Comparison of ENCODE assay signal across 8 cellular contexts in the genomic region with DNA sequence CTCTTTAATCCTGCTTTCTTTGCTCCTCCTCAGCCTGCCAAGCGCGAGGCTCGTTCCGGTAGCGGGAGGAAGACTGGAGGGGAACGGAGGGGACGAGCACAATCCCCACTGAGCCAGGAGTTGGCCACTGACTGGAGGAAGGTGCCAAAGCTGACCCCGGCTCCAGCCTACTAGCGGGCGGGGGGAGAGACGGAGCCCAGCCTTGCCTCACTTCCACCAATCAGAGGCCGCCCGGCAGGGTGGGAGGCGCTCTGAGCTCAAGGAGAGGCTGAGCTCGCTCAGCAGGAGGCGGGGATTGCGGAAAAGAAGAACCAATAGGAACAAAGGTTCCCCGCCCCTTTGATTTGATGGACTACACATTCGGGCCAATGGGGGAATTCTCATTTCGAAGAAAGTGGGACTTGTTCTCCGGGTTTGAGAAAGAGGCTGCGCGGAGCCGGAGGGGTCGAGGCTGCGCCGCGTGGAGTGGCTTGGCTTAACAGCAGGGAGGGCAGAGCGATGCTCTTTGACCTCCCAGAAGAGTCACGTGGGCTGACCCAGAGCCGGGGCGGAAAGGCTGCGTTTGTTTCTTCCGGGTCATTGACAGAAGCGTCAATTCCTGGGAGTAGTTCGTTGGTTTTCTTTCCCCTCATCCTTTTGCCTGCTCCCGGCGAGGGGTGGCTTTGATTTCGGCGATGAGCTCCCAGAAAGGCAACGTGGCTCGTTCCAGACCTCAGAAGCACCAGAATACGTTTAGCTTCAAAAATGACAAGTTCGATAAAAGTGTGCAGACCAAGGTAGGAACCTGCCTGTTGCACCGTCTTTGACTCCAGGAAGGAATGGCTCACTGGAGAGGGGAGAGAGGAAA. TPM values are rescaled to one million over a fixed set of nuclear protein-coding genes. Genes with fewer than 3 reads are reported as not detected.
A peak's percentile ranks its signal among the peaks of the same experiment; 100 is the strongest.
DNase-seq lines count a peak whose midpoint lies in the region; ATAC-seq and TF ChIP-seq lines count a peak whose summit lies in the region.

A gene (minus strand): TSS at position 133 of the 847 bp plus-strand sequence. CDS start 36,113 bp downstream, outside the sequence.
A gene with protein sequence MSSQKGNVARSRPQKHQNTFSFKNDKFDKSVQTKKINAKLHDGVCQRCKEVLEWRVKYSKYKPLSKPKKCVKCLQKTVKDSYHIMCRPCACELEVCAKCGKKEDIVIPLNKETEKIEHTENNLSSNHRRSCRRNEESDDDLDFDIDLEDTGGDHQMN (plus strand): TSS at position 579 of the 847 bp plus-strand sequence. CDS start 96 bp downstream, at position 675.

- no peak for TF ChIP-seq CTCF in GM06990 (IDR thresholded peaks at IDR 0.05; ENCODE audit: insufficient read depth, low read length, poor library complexity, severe bottlenecking)
- TF ChIP-seq CTCF in suprapubic skin (IDR thresholded peaks at IDR 0.05), result no peak

- no peaks in the 10 kb centered on the region for H3K9me3 Mint-ChIP-seq in activated naive CD4-positive, alpha-beta T cell treated with anti-CD3 and anti-CD28 coated beads, Interleukin-2, amount 50 U/mL, for 72 hours

- peak within 1 kb of the TSS; percentile 91 for H3K4me3 ChIP-seq in GM06990 (replicated peaks; ENCODE audit: low read depth, low read length)
- peak within 1 kb of the TSS; percentile 89 for H3K4me3 ChIP-seq in suprapubic skin

- H3K27me3 ChIP-seq in GM06990 (replicated peaks; ENCODE audit: control insufficient read depth, insufficient read depth, low read length) (no peaks in the 10 kb centered on the region), suprapubic skin (no peaks in the 10 kb centered on the region)

- TF ChIP-seq EP300 in suprapubic skin (IDR thresholded peaks at IDR 0.05), result no peak

- peak in 1 of 2 donors; percentile 89 for TF ChIP-seq POLR2A in suprapubic skin (IDR thresholded peaks at IDR 0.05)

- H3K27ac Mint-ChIP-seq in activated naive CD4-positive, alpha-beta T cell treated with anti-CD3 and anti-CD28 coated beads, Interleukin-2, amount 50 U/mL, for 72 hours, result peak within 1 kb of the TSS; percentile 96 to 99

- peak; percentile 99 for DNase-seq in GM06990 (ENCODE audit: extremely low read depth, insufficient read length)
- peak; percentile 100 for DNase-seq in NCI-H1092 (lab: John Stamatoyannopoulos, UW)
- peak; percentile 58 for DNase-seq in SKM-1 (lab: John Stamatoyannopoulos, UW; ENCODE audit: unreplicated experiment)
- peak; percentile 95 to 97 for DNase-seq in activated naive CD4-positive, alpha-beta T cell treated with anti-CD3 and anti-CD28 coated beads, Interleukin-2, amount 50 U/mL, for 72 hours (ENCODE audit: low spot score in 2 of 2)
- DNase-seq in globus pallidus (ENCODE audit: low spot score), result peak; percentile 100
- DNase-seq in nucleus accumbens (lab: John Stamatoyannopoulos, UW), result peak; percentile 80 to 100 (median 100)
- DNase-seq in suprapubic skin (ENCODE audit: low spot score in 2 of 2), result peak; percentile 99

- no peaks in the 10 kb centered on the region for H3K36me3 ChIP-seq in GM06990 (ENCODE audit: control insufficient read depth, insufficient read depth, low read length)
- no peaks in the 10 kb centered on the region for H3K36me3 ChIP-seq in suprapubic skin

- peak; percentile 95 for ATAC-seq in HG02588 (IDR thresholded peaks at IDR 0.05; ENCODE audit: unreplicated experiment)
- ATAC-seq in activated naive CD4-positive, alpha-beta T cell treated with anti-CD3 and anti-CD28 coated beads, Interleukin-2, amount 50 U/mL, for 72 hours, result peak; percentile 94 to 95

- H3K9me3 ChIP-seq in suprapubic skin, result no peaks in the 10 kb centered on the region

- H3K4me1 ChIP-seq in suprapubic skin, result peaks cover 36% of the 10 kb centered on the region

- peak within 1 kb of the TSS; percentile 93 for H3K27ac ChIP-seq in suprapubic skin

- H3K36me3 Mint-ChIP-seq in activated naive CD4-positive, alpha-beta T cell treated with anti-CD3 and anti-CD28 coated beads, Interleukin-2, amount 50 U/mL, for 72 hours, result peaks cover 14 to 24% of the 10 kb centered on the region in 2 donors

- WGBS in suprapubic skin, result 0% methylated on average over 37 of the region's 45 CpGs

RNA-seq across cellular contexts. Expression of the first gene that starts in this region (rescaled TPM):
- 10 to 100 TPM; 11.1 to 15.4 TPM for total RNA-seq in activated naive CD4-positive, alpha-beta T cell treated with anti-CD3 and anti-CD28 coated beads, Interleukin-2, amount 50 U/mL, for 72 hours
- total RNA-seq in suprapubic skin, result 10 to 100 TPM; 22.4 to 40.7 (median 33.2) TPM

RNA-seq across cellular contexts. Expression of the second gene that starts in this region (rescaled TPM):
- total RNA-seq in activated naive CD4-positive, alpha-beta T cell treated with anti-CD3 and anti-CD28 coated beads, Interleukin-2, amount 50 U/mL, for 72 hours, result 1 to 10 TPM; 9.5 to 10.0 TPM
- 10 to 100 TPM; 13.1 to 18.9 (median 16.4) TPM for total RNA-seq in suprapubic skin

Comparison
In these comparisons a context has a peak if more than half of its experiments do, and no peak if none do; other contexts are left out.
1. Peak in every context shown above with its lines: DNase-seq, ATAC-seq, H3K4me3 ChIP-seq and H3K27ac ChIP-seq.